ENCODE assay signal across 1 cellular context in the genomic region with DNA sequence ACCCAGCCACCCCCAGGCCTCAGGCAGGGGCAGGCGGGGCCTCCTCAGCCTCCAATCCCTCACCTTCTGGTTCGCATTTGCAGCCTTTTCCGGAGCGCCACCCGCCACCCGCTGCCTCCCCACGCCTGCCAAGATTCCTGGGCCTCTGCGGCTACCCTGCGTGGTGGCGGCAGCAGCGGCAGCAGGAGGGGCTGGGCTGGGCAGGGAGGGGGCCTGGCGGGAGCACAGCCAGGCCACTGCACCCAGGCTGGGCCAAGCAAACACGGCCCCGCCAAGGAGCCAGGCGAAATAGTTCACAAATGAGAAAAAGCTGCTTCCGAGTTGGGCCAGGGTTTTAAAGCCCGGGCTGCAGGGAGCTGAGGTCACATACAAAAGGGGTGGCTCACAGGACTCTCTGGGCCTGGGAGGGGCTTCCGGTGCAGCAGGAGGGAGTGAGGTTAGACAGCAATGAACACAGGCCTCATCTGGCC.
TF ChIP-seq lines count a peak whose summit lies in the region.

No MANE protein-coding gene starts in this region.

TF ChIP-seq in HepG2, 621 proteins besides CTCF, POLR2A, EP300 and RAD21 (continued from another document and continues in another):
- TF ChIP-seq SP5 (CRISPR knock-in tag; IDR thresholded peaks at IDR 0.05; ENCODE audit: borderline replicate concordance, low read depth) (no peak), ZNF678 (CRISPR knock-in tag; IDR thresholded peaks at IDR 0.05) (no peak), NPAS2 (CRISPR knock-in tag; IDR thresholded peaks at IDR 0.05; ENCODE audit: borderline replicate concordance) (no peak), PLRG1 (conservative IDR thresholded peaks at IDR 0.05) (no peak), NFE2 (CRISPR knock-in tag; IDR thresholded peaks at IDR 0.05) (no peak), BHLHE40 (IDR thresholded peaks at IDR 0.05; ENCODE audit: low read length) (no peak), ARNT2 (CRISPR knock-in tag; IDR thresholded peaks at IDR 0.05; ENCODE audit: low read depth) (no peak), ZNF605 (CRISPR knock-in tag; IDR thresholded peaks at IDR 0.05) (no peak), SOX6 (IDR thresholded peaks at IDR 0.05) (no peak), SOX6 (CRISPR knock-in tag; IDR thresholded peaks at IDR 0.05) (0 out of 2 replicates have a peak, but pooled peaks have one; percentile 14), YY1 (IDR thresholded peaks at IDR 0.05; ENCODE audit: insufficient read depth, insufficient replicate concordance, low read depth, low read length) (no peak), ZNF207 (IDR thresholded peaks at IDR 0.05; ENCODE audit: borderline replicate concordance) (no peak), ZNF292 (CRISPR knock-in tag; IDR thresholded peaks at IDR 0.05; ENCODE audit: borderline replicate concordance, low read depth) (no peak; the same call in 1 of the 2 replicates), ESRRA (CRISPR knock-in tag; IDR thresholded peaks at IDR 0.05; ENCODE audit: low read depth) (peak; percentile 40; the same call in 1 of the 2 replicates), TAF15 (IDR thresholded peaks at IDR 0.05; ENCODE audit: low read depth, low read length, poor library complexity, severe bottlenecking) (no peak), TAF1 (CRISPR knock-in tag; IDR thresholded peaks at IDR 0.05) (peak; percentile 16; the same call in 1 of the 2 replicates), CC2D1A (CRISPR knock-in tag; IDR thresholded peaks at IDR 0.05) (no peak), ZSCAN30 (CRISPR knock-in tag; IDR thresholded peaks at IDR 0.05) (no peak), THAP11 (CRISPR knock-in tag; IDR thresholded peaks at IDR 0.05) (peak; percentile 20; the same call in 1 of the 2 replicates), ZFP62 (CRISPR knock-in tag; IDR thresholded peaks at IDR 0.05) (no peak), AKAP8 (CRISPR knock-in tag; IDR thresholded peaks at IDR 0.05) (no peak), SIX4 (CRISPR knock-in tag; IDR thresholded peaks at IDR 0.05) (no peak), ZSCAN9 (CRISPR knock-in tag; IDR thresholded peaks at IDR 0.05; ENCODE audit: borderline replicate concordance) (no peak), ZFAT (CRISPR knock-in tag; conservative IDR thresholded peaks at IDR 0.05) (no peak), ZNF235 (CRISPR knock-in tag; IDR thresholded peaks at IDR 0.05; ENCODE audit: borderline replicate concordance) (no peak), PCBP1 (IDR thresholded peaks at IDR 0.05; ENCODE audit: borderline replicate concordance, low read depth, low read length) (no peak), RFXAP (CRISPR knock-in tag; IDR thresholded peaks at IDR 0.05; ENCODE audit: borderline replicate concordance) (no peak), RBFOX2 (IDR thresholded peaks at IDR 0.05; ENCODE audit: low read depth, low read length) (0 out of 2 replicates have a peak, but pooled peaks have one; percentile 30), HNRNPL (IDR thresholded peaks at IDR 0.05; ENCODE audit: low read depth, low read length) (0 out of 2 replicates have a peak, but pooled peaks have one; percentile 14), NFRKB (IDR thresholded peaks at IDR 0.05) (no peak), ZNF549 (CRISPR knock-in tag; IDR thresholded peaks at IDR 0.05) (no peak), SNAI1 (CRISPR knock-in tag; IDR thresholded peaks at IDR 0.05; ENCODE audit: borderline replicate concordance) (no peak), SMARCE1 (IDR thresholded peaks at IDR 0.05; ENCODE audit: borderline replicate concordance) (no peak), ZNF234 (CRISPR knock-in tag; conservative IDR thresholded peaks at IDR 0.05) (no peak), ZNF30 (CRISPR knock-in tag; IDR thresholded peaks at IDR 0.05) (no peak)
- TF ChIP-seq, protein P1, sequence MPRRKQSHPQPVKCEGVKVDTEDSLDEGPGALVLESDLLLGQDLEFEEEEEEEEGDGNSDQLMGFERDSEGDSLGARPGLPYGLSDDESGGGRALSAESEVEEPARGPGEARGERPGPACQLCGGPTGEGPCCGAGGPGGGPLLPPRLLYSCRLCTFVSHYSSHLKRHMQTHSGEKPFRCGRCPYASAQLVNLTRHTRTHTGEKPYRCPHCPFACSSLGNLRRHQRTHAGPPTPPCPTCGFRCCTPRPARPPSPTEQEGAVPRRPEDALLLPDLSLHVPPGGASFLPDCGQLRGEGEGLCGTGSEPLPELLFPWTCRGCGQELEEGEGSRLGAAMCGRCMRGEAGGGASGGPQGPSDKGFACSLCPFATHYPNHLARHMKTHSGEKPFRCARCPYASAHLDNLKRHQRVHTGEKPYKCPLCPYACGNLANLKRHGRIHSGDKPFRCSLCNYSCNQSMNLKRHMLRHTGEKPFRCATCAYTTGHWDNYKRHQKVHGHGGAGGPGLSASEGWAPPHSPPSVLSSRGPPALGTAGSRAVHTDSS (CRISPR knock-in tag; conservative IDR thresholded peaks at IDR 0.05): no peak
- TF ChIP-seq, protein P2, sequence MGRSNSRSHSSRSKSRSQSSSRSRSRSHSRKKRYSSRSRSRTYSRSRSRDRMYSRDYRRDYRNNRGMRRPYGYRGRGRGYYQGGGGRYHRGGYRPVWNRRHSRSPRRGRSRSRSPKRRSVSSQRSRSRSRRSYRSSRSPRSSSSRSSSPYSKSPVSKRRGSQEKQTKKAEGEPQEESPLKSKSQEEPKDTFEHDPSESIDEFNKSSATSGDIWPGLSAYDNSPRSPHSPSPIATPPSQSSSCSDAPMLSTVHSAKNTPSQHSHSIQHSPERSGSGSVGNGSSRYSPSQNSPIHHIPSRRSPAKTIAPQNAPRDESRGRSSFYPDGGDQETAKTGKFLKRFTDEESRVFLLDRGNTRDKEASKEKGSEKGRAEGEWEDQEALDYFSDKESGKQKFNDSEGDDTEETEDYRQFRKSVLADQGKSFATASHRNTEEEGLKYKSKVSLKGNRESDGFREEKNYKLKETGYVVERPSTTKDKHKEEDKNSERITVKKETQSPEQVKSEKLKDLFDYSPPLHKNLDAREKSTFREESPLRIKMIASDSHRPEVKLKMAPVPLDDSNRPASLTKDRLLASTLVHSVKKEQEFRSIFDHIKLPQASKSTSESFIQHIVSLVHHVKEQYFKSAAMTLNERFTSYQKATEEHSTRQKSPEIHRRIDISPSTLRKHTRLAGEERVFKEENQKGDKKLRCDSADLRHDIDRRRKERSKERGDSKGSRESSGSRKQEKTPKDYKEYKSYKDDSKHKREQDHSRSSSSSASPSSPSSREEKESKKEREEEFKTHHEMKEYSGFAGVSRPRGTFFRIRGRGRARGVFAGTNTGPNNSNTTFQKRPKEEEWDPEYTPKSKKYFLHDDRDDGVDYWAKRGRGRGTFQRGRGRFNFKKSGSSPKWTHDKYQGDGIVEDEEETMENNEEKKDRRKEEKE (IDR thresholded peaks at IDR 0.05): no peak
- TF ChIP-seq, protein P3, sequence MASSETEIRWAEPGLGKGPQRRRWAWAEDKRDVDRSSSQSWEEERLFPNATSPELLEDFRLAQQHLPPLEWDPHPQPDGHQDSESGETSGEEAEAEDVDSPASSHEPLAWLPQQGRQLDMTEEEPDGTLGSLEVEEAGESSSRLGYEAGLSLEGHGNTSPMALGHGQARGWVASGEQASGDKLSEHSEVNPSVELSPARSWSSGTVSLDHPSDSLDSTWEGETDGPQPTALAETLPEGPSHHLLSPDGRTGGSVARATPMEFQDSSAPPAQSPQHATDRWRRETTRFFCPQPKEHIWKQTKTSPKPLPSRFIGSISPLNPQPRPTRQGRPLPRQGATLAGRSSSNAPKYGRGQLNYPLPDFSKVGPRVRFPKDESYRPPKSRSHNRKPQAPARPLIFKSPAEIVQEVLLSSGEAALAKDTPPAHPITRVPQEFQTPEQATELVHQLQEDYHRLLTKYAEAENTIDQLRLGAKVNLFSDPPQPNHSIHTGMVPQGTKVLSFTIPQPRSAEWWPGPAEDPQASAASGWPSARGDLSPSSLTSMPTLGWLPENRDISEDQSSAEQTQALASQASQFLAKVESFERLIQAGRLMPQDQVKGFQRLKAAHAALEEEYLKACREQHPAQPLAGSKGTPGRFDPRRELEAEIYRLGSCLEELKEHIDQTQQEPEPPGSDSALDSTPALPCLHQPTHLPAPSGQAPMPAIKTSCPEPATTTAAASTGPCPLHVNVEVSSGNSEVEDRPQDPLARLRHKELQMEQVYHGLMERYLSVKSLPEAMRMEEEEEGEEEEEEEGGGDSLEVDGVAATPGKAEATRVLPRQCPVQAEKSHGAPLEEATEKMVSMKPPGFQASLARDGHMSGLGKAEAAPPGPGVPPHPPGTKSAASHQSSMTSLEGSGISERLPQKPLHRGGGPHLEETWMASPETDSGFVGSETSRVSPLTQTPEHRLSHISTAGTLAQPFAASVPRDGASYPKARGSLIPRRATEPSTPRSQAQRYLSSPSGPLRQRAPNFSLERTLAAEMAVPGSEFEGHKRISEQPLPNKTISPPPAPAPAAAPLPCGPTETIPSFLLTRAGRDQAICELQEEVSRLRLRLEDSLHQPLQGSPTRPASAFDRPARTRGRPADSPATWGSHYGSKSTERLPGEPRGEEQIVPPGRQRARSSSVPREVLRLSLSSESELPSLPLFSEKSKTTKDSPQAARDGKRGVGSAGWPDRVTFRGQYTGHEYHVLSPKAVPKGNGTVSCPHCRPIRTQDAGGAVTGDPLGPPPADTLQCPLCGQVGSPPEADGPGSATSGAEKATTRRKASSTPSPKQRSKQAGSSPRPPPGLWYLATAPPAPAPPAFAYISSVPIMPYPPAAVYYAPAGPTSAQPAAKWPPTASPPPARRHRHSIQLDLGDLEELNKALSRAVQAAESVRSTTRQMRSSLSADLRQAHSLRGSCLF (CRISPR knock-in tag; IDR thresholded peaks at IDR 0.05; ENCODE audit: borderline replicate concordance): no peak
- TF ChIP-seq, protein P4, sequence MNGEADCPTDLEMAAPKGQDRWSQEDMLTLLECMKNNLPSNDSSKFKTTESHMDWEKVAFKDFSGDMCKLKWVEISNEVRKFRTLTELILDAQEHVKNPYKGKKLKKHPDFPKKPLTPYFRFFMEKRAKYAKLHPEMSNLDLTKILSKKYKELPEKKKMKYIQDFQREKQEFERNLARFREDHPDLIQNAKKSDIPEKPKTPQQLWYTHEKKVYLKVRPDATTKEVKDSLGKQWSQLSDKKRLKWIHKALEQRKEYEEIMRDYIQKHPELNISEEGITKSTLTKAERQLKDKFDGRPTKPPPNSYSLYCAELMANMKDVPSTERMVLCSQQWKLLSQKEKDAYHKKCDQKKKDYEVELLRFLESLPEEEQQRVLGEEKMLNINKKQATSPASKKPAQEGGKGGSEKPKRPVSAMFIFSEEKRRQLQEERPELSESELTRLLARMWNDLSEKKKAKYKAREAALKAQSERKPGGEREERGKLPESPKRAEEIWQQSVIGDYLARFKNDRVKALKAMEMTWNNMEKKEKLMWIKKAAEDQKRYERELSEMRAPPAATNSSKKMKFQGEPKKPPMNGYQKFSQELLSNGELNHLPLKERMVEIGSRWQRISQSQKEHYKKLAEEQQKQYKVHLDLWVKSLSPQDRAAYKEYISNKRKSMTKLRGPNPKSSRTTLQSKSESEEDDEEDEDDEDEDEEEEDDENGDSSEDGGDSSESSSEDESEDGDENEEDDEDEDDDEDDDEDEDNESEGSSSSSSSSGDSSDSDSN (CRISPR knock-in tag; IDR thresholded peaks at IDR 0.05): peak; percentile 83
- TF ChIP-seq, protein P5, sequence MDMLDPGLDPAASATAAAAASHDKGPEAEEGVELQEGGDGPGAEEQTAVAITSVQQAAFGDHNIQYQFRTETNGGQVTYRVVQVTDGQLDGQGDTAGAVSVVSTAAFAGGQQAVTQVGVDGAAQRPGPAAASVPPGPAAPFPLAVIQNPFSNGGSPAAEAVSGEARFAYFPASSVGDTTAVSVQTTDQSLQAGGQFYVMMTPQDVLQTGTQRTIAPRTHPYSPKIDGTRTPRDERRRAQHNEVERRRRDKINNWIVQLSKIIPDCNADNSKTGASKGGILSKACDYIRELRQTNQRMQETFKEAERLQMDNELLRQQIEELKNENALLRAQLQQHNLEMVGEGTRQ (IDR thresholded peaks at IDR 0.05; ENCODE audit: low read depth, low read length): no peak
- TF ChIP-seq, protein P5 (CRISPR knock-in tag; IDR thresholded peaks at IDR 0.05; ENCODE audit: borderline replicate concordance): no peak
- TF ChIP-seq, protein P6, sequence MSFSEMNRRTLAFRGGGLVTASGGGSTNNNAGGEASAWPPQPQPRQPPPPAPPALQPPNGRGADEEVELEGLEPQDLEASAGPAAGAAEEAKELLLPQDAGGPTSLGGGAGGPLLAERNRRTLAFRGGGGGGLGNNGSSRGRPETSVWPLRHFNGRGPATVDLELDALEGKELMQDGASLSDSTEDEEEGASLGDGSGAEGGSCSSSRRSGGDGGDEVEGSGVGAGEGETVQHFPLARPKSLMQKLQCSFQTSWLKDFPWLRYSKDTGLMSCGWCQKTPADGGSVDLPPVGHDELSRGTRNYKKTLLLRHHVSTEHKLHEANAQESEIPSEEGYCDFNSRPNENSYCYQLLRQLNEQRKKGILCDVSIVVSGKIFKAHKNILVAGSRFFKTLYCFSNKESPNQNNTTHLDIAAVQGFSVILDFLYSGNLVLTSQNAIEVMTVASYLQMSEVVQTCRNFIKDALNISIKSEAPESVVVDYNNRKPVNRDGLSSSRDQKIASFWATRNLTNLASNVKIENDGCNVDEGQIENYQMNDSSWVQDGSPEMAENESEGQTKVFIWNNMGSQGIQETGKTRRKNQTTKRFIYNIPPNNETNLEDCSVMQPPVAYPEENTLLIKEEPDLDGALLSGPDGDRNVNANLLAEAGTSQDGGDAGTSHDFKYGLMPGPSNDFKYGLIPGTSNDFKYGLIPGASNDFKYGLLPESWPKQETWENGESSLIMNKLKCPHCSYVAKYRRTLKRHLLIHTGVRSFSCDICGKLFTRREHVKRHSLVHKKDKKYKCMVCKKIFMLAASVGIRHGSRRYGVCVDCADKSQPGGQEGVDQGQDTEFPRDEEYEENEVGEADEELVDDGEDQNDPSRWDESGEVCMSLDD (CRISPR knock-in tag; IDR thresholded peaks at IDR 0.05; ENCODE audit: borderline replicate concordance): no peak
- TF ChIP-seq, protein P7, sequence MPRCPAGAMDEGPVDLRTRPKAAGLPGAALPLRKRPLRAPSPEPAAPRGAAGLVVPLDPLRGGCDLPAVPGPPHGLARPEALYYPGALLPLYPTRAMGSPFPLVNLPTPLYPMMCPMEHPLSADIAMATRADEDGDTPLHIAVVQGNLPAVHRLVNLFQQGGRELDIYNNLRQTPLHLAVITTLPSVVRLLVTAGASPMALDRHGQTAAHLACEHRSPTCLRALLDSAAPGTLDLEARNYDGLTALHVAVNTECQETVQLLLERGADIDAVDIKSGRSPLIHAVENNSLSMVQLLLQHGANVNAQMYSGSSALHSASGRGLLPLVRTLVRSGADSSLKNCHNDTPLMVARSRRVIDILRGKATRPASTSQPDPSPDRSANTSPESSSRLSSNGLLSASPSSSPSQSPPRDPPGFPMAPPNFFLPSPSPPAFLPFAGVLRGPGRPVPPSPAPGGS (CRISPR knock-in tag; IDR thresholded peaks at IDR 0.05): no peak
- TF ChIP-seq, protein P8, sequence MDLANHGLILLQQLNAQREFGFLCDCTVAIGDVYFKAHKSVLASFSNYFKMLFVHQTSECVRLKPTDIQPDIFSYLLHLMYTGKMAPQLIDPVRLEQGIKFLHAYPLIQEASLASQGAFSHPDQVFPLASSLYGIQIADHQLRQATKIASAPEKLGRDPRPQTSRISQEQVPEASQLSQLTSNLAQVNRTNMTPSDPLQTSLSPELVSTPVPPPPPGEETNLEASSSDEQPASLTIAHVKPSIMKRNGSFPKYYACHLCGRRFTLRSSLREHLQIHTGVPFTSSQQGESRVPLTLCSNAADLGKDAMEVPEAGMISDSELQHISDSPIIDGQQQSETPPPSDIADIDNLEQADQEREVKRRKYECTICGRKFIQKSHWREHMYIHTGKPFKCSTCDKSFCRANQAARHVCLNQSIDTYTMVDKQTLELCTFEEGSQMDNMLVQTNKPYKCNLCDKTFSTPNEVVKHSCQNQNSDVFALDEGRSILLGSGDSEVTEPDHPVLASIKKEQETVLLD (CRISPR knock-in tag; IDR thresholded peaks at IDR 0.05; ENCODE audit: low read depth): no peak
